10 cellular contexts compared by ENCODE assay signal in the genomic region with DNA sequence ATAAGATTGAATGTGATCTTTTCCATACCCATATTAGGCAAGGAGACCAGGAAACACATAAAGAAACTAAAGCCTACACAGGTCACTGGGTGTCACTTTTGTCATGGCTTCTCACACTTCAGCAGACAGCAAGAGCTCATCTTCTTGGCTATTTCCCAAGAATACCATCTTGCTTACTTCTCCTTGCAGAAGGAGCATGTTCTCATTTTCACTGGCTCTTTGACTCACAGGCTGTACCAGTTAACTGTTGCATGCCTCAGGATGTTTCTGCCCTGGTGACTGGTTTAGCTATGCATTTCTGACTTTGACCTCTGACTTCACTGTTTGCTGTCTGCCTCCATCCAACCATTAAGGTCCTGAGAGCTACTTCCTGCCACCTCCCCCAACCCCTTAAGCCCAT. TPM values are rescaled to one million over a fixed set of nuclear protein-coding genes. Genes with fewer than 3 reads are reported as not detected.
DNase-seq lines count a peak whose midpoint lies in the region; ATAC-seq and TF ChIP-seq lines count a peak whose summit lies in the region.
"Had no signal": no experiment of that assay in that cellular context is flagged by ENCODE, and none has a peak within 500 bp of the region (broad histone marks: within the 10 kb centered on the region; RNA-seq: fewer than 3 reads in every experiment).

No MANE protein-coding gene starts in this region.

- H3K9me3 ChIP-seq in mucosa of descending colon (no peaks in the 10 kb centered on the region), tibial artery (no peaks in the 10 kb centered on the region)

- peaks cover 0 to 5% (median 0%) of the 10 kb centered on the region in 3 donors for H3K27me3 Mint-ChIP-seq in CD14-positive monocyte (ENCODE audit: low read depth in 3 of 3)

- H3K4me3 ChIP-seq in mucosa of descending colon (no peak overlapping the region), tibial artery (no peak overlapping the region)

- DNase-seq in CD14-positive monocyte (ENCODE audit: low spot score), result peak; percentile 74
- peak; percentile 50 for DNase-seq in KBM-7
- peak; percentile 31 for DNase-seq in brain pericyte (ENCODE audit: low read depth, low spot score)
- no peak for DNase-seq in mucosa of descending colon
- no peak for DNase-seq in DMS79 (lab: John Stamatoyannopoulos, UW)
- DNase-seq in tibial artery, result no peak
- no peak for DNase-seq in dedifferentiated amniotic fluid mesenchymal stem cell (ENCODE audit: extremely low spot score)

- peak overlapping the region; percentile 87 to 99 (median 96) for H3K27ac Mint-ChIP-seq in CD14-positive monocyte
- H3K27ac Mint-ChIP-seq: stimulated activated naive CD8-positive, alpha-beta T cell treated with anti-CD3 and anti-CD28 coated beads, Interleukin-15, Interleukin-2, amounts not matched to agents 100 ng/mL and 50 ng/mL, for 24 hours had no signal

- in situ Hi-C loops in KBM-7 (cut with MboI; ENCODE audit: low pct_unique_long_range_greater_than_20kb, low sequenced_read_pairs), result no loop called here

- H3K27ac ChIP-seq in tibial artery, result no peak overlapping the region

- H3K36me3 ChIP-seq in mucosa of descending colon (ENCODE audit: low read depth), result no peaks in the 10 kb centered on the region
- H3K36me3 ChIP-seq in tibial artery, result no peaks in the 10 kb centered on the region

- H3K36me3 Mint-ChIP-seq in CD14-positive monocyte, result peaks cover 0 to 2% of the 10 kb centered on the region in 2 donors

- intact Hi-C loops in CD14-positive monocyte (cut with micrococcal nuclease) (loop anchor here in 1 of 2 donors (1.0 kb wide), 1 partner anchor 39 kb away; no protein-coding TSS in a partner anchor), mucosa of descending colon (cut with DNase I, micrococcal nuclease) (no loop called here), tibial artery (cut with DNase I; ENCODE audit: low total_unique reads) (no loop called here)

- ATAC-seq in GM21619 (IDR thresholded peaks at IDR 0.05; ENCODE audit: unreplicated experiment) (peak; percentile 79), mucosa of descending colon (peak; percentile 43)

- H3K9me3 Mint-ChIP-seq in CD14-positive monocyte, result peaks cover 0 to 12% (median 7%) of the 10 kb centered on the region in 7 donors
- H3K9me3 Mint-ChIP-seq: central memory CD8-positive, alpha-beta T cell; stimulated activated naive CD8-positive, alpha-beta T cell treated with anti-CD3 and anti-CD28 coated beads, Interleukin-15, Interleukin-2, amounts not matched to agents 100 ng/mL and 50 ng/mL, for 24 hours had no signal

- no peak for TF ChIP-seq CTCF in CD14-positive monocyte (IDR thresholded peaks at IDR 0.05)
- TF ChIP-seq CTCF in mucosa of descending colon (IDR thresholded peaks at IDR 0.05), result no peak
- no peak for TF ChIP-seq CTCF in tibial artery (IDR thresholded peaks at IDR 0.05)

- H3K4me3 Mint-ChIP-seq in CD14-positive monocyte, result peak overlapping the region in 1 of 2 donors; percentile 28
- H3K4me3 Mint-ChIP-seq: central memory CD8-positive, alpha-beta T cell; stimulated activated naive CD8-positive, alpha-beta T cell treated with anti-CD3 and anti-CD28 coated beads, Interleukin-15, Interleukin-2, amounts not matched to agents 100 ng/mL and 50 ng/mL, for 24 hours had no signal

- H3K4me1 Mint-ChIP-seq in CD14-positive monocyte, result peaks cover 60% of the 10 kb centered on the region
- H3K4me1 Mint-ChIP-seq: central memory CD8-positive, alpha-beta T cell had no signal

- no peaks in the 10 kb centered on the region for H3K27me3 ChIP-seq in tibial artery

- no peaks in the 10 kb centered on the region for H3K4me1 ChIP-seq in mucosa of descending colon (ENCODE audit: low read depth)
- H3K4me1 ChIP-seq in tibial artery, result peaks cover 0 to 19% (median 4%) of the 10 kb centered on the region in 4 donors

RNA-seq across cellular contexts. Expression of gene OGFRL1, which starts 40.3 kb away (rescaled TPM):
- polyA plus RNA-seq in CD14-positive monocyte, result 10 to 100 TPM; 58.3 to 72.8 TPM
- total RNA-seq in mucosa of descending colon, result 10 to 100 TPM in 1 of 3 donors, 1 to 10 TPM in 2; 2.7 to 19.7 (median 6.6) TPM

Comparison
In these comparisons a context has a peak if more than half of its experiments do, and no peak if none do; other contexts are left out.
1. DNase-seq: peak in CD14-positive monocyte (single experiment), KBM-7 (single experiment) and brain pericyte (single experiment); none in mucosa of descending colon (0 of 3), DMS79 (single experiment), tibial artery (0 of 2) and dedifferentiated amniotic fluid mesenchymal stem cell (single experiment).